In genomic region chr9:38371495-38371894, GRCh38 we compare ENCODE assay signal across 9 cellular contexts. TPM values are rescaled to one million over a fixed set of nuclear protein-coding genes. Genes with fewer than 3 reads are reported as not detected.
DNase-seq lines count a peak whose midpoint lies in the region; ATAC-seq, FAIRE-seq and TF ChIP-seq lines count a peak whose summit lies in the region.
"Had no signal": no experiment of that assay in that cellular context is flagged by ENCODE, and none has a peak within 500 bp of the region (broad histone marks: within the 10 kb centered on the region; RNA-seq: fewer than 3 reads in every experiment).

No MANE protein-coding gene starts in this region.

- H3K27me3 ChIP-seq in bronchial epithelial cell (ENCODE audit: control insufficient read depth, insufficient read depth, low read length), result no peaks in the 10 kb centered on the region
- H3K27me3 ChIP-seq: BLaER1 treated with 17β-estradiol and CSF1 and Interleukin-3, amounts not matched to agents 10 nM and 100 nM had no signal

- TF ChIP-seq CTCF in bronchial epithelial cell (IDR thresholded peaks at IDR 0.05; ENCODE audit: insufficient read depth, low read length, severe bottlenecking), result peak; percentile 67

- FAIRE-seq in bronchial epithelial cell (lab: Jason Lieb, UNC), result no peak

- no peaks in the 10 kb centered on the region for H3K36me3 ChIP-seq in bronchial epithelial cell (ENCODE audit: control insufficient read depth, insufficient read depth, low read length)
- H3K36me3 ChIP-seq: BLaER1 treated with 17β-estradiol and CSF1 and Interleukin-3, amounts not matched to agents 10 nM and 100 nM had no signal

- no peak overlapping the region for H3K4me3 ChIP-seq in bronchial epithelial cell (ENCODE audit: low read depth, low read length)
- H3K4me3 ChIP-seq: BLaER1 treated with 17β-estradiol and CSF1 and Interleukin-3, amounts not matched to agents 10 nM and 100 nM had no signal

- peak; percentile 57 for DNase-seq in NCI-H345 (lab: John Stamatoyannopoulos, UW)
- no peak for DNase-seq in NCI-H345 treated with DMSO at 0.1 percent for 48 hours (lab: John Stamatoyannopoulos, UW; ENCODE audit: unreplicated experiment)
- peak; percentile 56 for DNase-seq in NCI-H2171 (lab: John Stamatoyannopoulos, UW)
- peak; percentile 55 for DNase-seq in bronchial epithelial cell (ENCODE audit: low read depth)
- peak; percentile 71 for DNase-seq in renal cortical epithelial cell (ENCODE audit: low read depth)
- no peak for DNase-seq in SIG-M5 (lab: John Stamatoyannopoulos, UW)
- DNase-seq in SW 1271 (lab: John Stamatoyannopoulos, UW), result no peak

- peak; percentile 58 for ATAC-seq in GM21825 (IDR thresholded peaks at IDR 0.05; ENCODE audit: unreplicated experiment)

RNA-seq across cellular contexts. Expression of gene ALDH1B1, which starts 21.0 kb away (rescaled TPM):
- total RNA-seq in bronchial epithelial cell (4.6 and 11.1 TPM in 2 replicates), renal cortical epithelial cell (43.2 and 162 TPM in 2 replicates)

RNA-seq across cellular contexts. Expression of gene IGFBPL1, which starts 52.8 kb away (rescaled TPM):
- total RNA-seq in bronchial epithelial cell (not detected in 2 replicates), renal cortical epithelial cell (0.65 and 3.6 TPM in 2 replicates)

Comparison
In these comparisons a context has a peak if more than half of its experiments do, and no peak if none do; other contexts are left out.
1. DNase-seq: peak in NCI-H345 (single experiment), NCI-H2171 (single experiment), bronchial epithelial cell (single experiment) and renal cortical epithelial cell (single experiment); none in NCI-H345 treated with DMSO at 0.1 percent for 48 hours (single experiment), SIG-M5 (single experiment) and SW 1271 (0 of 2).